In genomic region chr4:95513022-95513421, GRCh38 we compare ENCODE assay signal across 34 cellular contexts.
"Had no signal": no experiment of that assay in that cellular context is flagged by ENCODE, and none has a peak within 500 bp of the region (broad histone marks: within the 10 kb centered on the region; RNA-seq: fewer than 3 reads in every experiment).

No MANE protein-coding gene starts in this region.

- H3K36me3 ChIP-seq: MG63, WERI-Rb-1 had no signal

- DNase-seq: activated CD4-positive, alpha-beta memory T cell treated with anti-CD3 and anti-CD28 coated beads, Interleukin-2, amount 10 ng/mL, durations not matched to agents 7 days and 5 days; activated CD4-positive, alpha-beta T cell treated with anti-CD3 and anti-CD28 coated beads for 1 hour; activated CD4-positive, alpha-beta T cell treated with anti-CD3 and anti-CD28 coated beads for 48 hours; activated CD4-positive, CD25-positive, alpha-beta regulatory T cell; activated CD8-positive, alpha-beta memory T cell treated with anti-CD3 and anti-CD28 coated beads for 24 hours; activated CD8-positive, alpha-beta memory T cell treated with anti-CD3 and anti-CD28 coated beads, Interleukin-2, amount 10 ng/mL, durations not matched to agents 7 days and 5 days; activated CD8-positive, alpha-beta memory T cell treated with anti-CD3 and anti-CD28 coated beads, Interleukin-2, amount 50 U/mL, for 48 hours; activated effector memory CD4-positive, alpha-beta T cell treated with Interleukin-2 at 50 U/mL for 16 hours; activated naive CD4-positive, alpha-beta T cell treated with anti-CD3 and anti-CD28 coated beads, Interleukin-2, amount 10 ng/mL, durations not matched to agents 7 days and 5 days; activated naive CD8-positive, alpha-beta T cell treated with anti-CD3 and anti-CD28 coated beads, Interleukin-2, amount 50 U/mL, for 24 hours; activated T-cell treated with anti-CD3 and anti-CD28 coated beads, Interleukin-2, amount 50 U/mL, for 48 hours; anterior cingulate cortex; caudate nucleus; cerebellar nuclear complex; Kasumi-1; KG1; MG63; NCI-H1048; NCI-H1105 treated with DMSO at 0.1 percent for 48 hours; NCI-H1436 treated with DMSO at 0.1 percent for 48 hours; NCI-H1694 treated with DMSO at 0.1 percent for 48 hours; NCI-H2029; NCI-H446; NCI-H510A treated with DMSO at 0.1 percent for 48 hours; NCI-H526 treated with DMSO at 0.1 percent for 48 hours; NCI-H774; PC-9; Right ventricle myocardium superior; SW 1271; T-helper 1 cell; T-helper 2 cell; T-helper 9 cell; WERI-Rb-1 had no signal

- H3K9me3 ChIP-seq: MG63 had no signal

- H3K27me3 ChIP-seq: MG63 had no signal

- ATAC-seq: activated CD8-positive, alpha-beta memory T cell treated with anti-CD3 and anti-CD28 coated beads, Interleukin-2, amount 10 ng/mL, durations not matched to agents 7 days and 5 days; activated naive CD8-positive, alpha-beta T cell treated with anti-CD3 and anti-CD28 coated beads, Interleukin-2, amount 50 U/mL, for 24 hours had no signal

- H3K4me3 ChIP-seq: MG63, PC-9, SK-N-MC had no signal
